ENCODE assay signal across 1 cellular context in the genomic region with DNA sequence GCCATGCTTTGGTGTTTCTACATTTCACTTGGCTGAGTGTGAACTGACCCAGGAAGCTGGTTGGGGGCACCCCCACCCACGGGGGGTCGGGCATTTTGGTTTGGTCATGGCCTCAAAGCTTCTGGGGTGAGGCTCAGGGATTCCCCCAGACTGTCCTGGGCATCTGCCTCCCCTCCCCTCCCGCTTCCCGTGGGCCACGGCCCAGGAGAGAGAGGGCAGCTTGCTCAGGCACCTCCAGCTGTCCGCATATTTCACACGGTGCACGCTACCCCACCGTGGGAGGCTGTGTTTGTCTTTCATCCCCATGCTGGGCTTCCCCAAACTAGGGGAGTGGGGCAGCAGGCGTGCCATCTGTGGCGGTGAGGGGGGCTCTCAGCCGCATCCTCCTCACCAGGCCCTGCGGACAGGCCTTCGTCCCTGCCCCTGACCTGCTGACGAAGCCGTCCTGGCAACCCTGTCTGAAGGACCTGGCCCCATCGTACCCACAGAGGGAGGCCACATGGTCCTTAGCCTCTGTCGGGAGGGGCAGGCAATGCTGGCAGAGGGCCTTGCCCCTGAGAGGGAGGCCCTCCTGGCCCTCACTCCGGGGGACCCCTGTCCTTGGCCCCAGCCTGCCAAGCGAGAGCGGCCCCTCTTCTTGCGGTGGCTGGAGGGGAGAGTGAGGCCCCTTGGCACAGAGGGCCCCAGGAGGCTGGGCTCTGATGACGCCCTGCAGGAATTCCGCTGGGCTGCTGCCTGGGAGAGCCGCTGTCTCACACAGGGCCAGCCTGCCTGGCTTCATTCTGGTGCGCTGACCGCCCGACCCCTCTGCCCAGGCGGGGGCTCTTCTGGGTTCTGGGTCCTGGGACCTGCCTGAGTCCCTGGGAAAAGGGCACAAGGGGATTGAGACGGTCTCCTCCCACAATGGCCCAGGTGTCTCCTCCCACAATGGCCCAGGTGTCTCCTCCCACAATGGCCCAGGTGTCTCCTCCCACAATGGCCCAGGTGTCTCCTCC.
TF ChIP-seq lines count a peak whose summit lies in the region.

No MANE protein-coding gene starts in this region.

TF ChIP-seq in GM12878, 131 proteins besides CTCF, POLR2A, EP300 and RAD21 (continued from another document and continues in another):
- TF ChIP-seq, protein P1, sequence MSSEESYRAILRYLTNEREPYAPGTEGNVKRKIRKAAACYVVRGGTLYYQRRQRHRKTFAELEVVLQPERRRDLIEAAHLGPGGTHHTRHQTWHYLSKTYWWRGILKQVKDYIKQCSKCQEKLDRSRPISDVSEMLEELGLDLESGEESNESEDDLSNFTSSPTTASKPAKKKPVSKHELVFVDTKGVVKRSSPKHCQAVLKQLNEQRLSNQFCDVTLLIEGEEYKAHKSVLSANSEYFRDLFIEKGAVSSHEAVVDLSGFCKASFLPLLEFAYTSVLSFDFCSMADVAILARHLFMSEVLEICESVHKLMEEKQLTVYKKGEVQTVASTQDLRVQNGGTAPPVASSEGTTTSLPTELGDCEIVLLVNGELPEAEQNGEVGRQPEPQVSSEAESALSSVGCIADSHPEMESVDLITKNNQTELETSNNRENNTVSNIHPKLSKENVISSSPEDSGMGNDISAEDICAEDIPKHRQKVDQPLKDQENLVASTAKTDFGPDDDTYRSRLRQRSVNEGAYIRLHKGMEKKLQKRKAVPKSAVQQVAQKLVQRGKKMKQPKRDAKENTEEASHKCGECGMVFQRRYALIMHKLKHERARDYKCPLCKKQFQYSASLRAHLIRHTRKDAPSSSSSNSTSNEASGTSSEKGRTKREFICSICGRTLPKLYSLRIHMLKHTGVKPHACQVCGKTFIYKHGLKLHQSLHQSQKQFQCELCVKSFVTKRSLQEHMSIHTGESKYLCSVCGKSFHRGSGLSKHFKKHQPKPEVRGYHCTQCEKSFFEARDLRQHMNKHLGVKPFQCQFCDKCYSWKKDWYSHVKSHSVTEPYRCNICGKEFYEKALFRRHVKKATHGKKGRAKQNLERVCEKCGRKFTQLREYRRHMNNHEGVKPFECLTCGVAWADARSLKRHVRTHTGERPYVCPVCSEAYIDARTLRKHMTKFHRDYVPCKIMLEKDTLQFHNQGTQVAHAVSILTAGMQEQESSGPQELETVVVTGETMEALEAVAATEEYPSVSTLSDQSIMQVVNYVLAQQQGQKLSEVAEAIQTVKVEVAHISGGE (CRISPR knock-in tag; IDR thresholded peaks at IDR 0.05), result no peak
- TF ChIP-seq SRF (IDR thresholded peaks at IDR 0.05; ENCODE audit: low read depth in 2 of 2, low read length in 2 of 2) (no peak), EGR1 (IDR thresholded peaks at IDR 0.05; ENCODE audit: borderline replicate concordance in 1 of 2, low read depth in 2 of 2, low read length in 2 of 2) (no peak; a peak in 1 of 3 replicates), RCOR1 (conservative IDR thresholded peaks at IDR 0.05; ENCODE audit: low read depth, low read length) (no peak), ESRRA (IDR thresholded peaks at IDR 0.05; ENCODE audit: low read length) (no peak), NR2F1 (conservative IDR thresholded peaks at IDR 0.05) (peak; percentile 95), ZNF274 (IDR thresholded peaks at IDR 0.05; ENCODE audit: insufficient read depth, insufficient read length) (no peak), MXI1 (IDR thresholded peaks at IDR 0.05; ENCODE audit: low read depth, low read length) (no peak), LARP7 (IDR thresholded peaks at IDR 0.05) (0 out of 2 replicates have a peak, but pooled peaks have one; percentile 58), JUNB (IDR thresholded peaks at IDR 0.05) (no peak), ZNF384 (IDR thresholded peaks at IDR 0.05; ENCODE audit: borderline replicate concordance, low read depth, low read length) (no peak), DPF2 (IDR thresholded peaks at IDR 0.05) (peak; percentile 40; the same call in 1 of the 2 replicates), CBX5 (IDR thresholded peaks at IDR 0.05; ENCODE audit: low read depth) (no peak), SMAD5 (IDR thresholded peaks at IDR 0.05; ENCODE audit: low read depth) (no peak), PAX5 (IDR thresholded peaks at IDR 0.05; ENCODE audit: borderline replicate concordance, low read depth, low read length) (peak; percentile 82; the same call in 1 of the 2 replicates), SUZ12 (IDR thresholded peaks at IDR 0.05; ENCODE audit: unreplicated experiment) (no peak), IKZF2 (IDR thresholded peaks at IDR 0.05) (peak; percentile 68 to 69), RBBP5 (conservative IDR thresholded peaks at IDR 0.05) (no peak), CREB1 (IDR thresholded peaks at IDR 0.05; ENCODE audit: low read depth) (no peak), BACH1 (IDR thresholded peaks at IDR 0.05; ENCODE audit: borderline replicate concordance) (no peak), SIX5 (IDR thresholded peaks at IDR 0.05; ENCODE audit: low read depth, low read length, severe bottlenecking) (no peak), KDM1A (IDR thresholded peaks at IDR 0.05; ENCODE audit: borderline replicate concordance) (no peak), NFXL1 (IDR thresholded peaks at IDR 0.05; ENCODE audit: borderline replicate concordance) (no peak), RAD51 (IDR thresholded peaks at IDR 0.05) (no peak), GABPA (IDR thresholded peaks at IDR 0.05; ENCODE audit: low read depth) (no peak), TARDBP (IDR thresholded peaks at IDR 0.05; ENCODE audit: borderline replicate concordance) (no peak), GATAD2B (conservative IDR thresholded peaks at IDR 0.05; ENCODE audit: low read depth) (peak; percentile 85), NBN (IDR thresholded peaks at IDR 0.05) (no peak; the same call in 1 of the 2 replicates), ZNF207 (IDR thresholded peaks at IDR 0.05; ENCODE audit: borderline replicate concordance) (no peak)
- TF ChIP-seq, protein P2, sequence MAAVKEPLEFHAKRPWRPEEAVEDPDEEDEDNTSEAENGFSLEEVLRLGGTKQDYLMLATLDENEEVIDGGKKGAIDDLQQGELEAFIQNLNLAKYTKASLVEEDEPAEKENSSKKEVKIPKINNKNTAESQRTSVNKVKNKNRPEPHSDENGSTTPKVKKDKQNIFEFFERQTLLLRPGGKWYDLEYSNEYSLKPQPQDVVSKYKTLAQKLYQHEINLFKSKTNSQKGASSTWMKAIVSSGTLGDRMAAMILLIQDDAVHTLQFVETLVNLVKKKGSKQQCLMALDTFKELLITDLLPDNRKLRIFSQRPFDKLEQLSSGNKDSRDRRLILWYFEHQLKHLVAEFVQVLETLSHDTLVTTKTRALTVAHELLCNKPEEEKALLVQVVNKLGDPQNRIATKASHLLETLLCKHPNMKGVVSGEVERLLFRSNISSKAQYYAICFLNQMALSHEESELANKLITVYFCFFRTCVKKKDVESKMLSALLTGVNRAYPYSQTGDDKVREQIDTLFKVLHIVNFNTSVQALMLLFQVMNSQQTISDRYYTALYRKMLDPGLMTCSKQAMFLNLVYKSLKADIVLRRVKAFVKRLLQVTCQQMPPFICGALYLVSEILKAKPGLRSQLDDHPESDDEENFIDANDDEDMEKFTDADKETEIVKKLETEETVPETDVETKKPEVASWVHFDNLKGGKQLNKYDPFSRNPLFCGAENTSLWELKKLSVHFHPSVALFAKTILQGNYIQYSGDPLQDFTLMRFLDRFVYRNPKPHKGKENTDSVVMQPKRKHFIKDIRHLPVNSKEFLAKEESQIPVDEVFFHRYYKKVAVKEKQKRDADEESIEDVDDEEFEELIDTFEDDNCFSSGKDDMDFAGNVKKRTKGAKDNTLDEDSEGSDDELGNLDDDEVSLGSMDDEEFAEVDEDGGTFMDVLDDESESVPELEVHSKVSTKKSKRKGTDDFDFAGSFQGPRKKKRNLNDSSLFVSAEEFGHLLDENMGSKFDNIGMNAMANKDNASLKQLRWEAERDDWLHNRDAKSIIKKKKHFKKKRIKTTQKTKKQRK (IDR thresholded peaks at IDR 0.05; ENCODE audit: low read depth, low read length), result no peak
- TF ChIP-seq, protein P3, sequence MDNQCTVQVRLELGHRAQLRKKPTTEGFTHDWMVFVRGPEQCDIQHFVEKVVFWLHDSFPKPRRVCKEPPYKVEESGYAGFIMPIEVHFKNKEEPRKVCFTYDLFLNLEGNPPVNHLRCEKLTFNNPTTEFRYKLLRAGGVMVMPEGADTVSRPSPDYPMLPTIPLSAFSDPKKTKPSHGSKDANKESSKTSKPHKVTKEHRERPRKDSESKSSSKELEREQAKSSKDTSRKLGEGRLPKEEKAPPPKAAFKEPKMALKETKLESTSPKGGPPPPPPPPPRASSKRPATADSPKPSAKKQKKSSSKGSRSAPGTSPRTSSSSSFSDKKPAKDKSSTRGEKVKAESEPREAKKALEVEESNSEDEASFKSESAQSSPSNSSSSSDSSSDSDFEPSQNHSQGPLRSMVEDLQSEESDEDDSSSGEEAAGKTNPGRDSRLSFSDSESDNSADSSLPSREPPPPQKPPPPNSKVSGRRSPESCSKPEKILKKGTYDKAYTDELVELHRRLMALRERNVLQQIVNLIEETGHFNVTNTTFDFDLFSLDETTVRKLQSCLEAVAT (IDR thresholded peaks at IDR 0.05), result no peak
- TF ChIP-seq, protein P4, sequence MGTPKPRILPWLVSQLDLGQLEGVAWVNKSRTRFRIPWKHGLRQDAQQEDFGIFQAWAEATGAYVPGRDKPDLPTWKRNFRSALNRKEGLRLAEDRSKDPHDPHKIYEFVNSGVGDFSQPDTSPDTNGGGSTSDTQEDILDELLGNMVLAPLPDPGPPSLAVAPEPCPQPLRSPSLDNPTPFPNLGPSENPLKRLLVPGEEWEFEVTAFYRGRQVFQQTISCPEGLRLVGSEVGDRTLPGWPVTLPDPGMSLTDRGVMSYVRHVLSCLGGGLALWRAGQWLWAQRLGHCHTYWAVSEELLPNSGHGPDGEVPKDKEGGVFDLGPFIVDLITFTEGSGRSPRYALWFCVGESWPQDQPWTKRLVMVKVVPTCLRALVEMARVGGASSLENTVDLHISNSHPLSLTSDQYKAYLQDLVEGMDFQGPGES (IDR thresholded peaks at IDR 0.05), result no peak
- TF ChIP-seq, protein P5, sequence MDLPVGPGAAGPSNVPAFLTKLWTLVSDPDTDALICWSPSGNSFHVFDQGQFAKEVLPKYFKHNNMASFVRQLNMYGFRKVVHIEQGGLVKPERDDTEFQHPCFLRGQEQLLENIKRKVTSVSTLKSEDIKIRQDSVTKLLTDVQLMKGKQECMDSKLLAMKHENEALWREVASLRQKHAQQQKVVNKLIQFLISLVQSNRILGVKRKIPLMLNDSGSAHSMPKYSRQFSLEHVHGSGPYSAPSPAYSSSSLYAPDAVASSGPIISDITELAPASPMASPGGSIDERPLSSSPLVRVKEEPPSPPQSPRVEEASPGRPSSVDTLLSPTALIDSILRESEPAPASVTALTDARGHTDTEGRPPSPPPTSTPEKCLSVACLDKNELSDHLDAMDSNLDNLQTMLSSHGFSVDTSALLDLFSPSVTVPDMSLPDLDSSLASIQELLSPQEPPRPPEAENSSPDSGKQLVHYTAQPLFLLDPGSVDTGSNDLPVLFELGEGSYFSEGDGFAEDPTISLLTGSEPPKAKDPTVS (IDR thresholded peaks at IDR 0.05; ENCODE audit: low read depth, low read length), result no peak
- TF ChIP-seq, protein P6, sequence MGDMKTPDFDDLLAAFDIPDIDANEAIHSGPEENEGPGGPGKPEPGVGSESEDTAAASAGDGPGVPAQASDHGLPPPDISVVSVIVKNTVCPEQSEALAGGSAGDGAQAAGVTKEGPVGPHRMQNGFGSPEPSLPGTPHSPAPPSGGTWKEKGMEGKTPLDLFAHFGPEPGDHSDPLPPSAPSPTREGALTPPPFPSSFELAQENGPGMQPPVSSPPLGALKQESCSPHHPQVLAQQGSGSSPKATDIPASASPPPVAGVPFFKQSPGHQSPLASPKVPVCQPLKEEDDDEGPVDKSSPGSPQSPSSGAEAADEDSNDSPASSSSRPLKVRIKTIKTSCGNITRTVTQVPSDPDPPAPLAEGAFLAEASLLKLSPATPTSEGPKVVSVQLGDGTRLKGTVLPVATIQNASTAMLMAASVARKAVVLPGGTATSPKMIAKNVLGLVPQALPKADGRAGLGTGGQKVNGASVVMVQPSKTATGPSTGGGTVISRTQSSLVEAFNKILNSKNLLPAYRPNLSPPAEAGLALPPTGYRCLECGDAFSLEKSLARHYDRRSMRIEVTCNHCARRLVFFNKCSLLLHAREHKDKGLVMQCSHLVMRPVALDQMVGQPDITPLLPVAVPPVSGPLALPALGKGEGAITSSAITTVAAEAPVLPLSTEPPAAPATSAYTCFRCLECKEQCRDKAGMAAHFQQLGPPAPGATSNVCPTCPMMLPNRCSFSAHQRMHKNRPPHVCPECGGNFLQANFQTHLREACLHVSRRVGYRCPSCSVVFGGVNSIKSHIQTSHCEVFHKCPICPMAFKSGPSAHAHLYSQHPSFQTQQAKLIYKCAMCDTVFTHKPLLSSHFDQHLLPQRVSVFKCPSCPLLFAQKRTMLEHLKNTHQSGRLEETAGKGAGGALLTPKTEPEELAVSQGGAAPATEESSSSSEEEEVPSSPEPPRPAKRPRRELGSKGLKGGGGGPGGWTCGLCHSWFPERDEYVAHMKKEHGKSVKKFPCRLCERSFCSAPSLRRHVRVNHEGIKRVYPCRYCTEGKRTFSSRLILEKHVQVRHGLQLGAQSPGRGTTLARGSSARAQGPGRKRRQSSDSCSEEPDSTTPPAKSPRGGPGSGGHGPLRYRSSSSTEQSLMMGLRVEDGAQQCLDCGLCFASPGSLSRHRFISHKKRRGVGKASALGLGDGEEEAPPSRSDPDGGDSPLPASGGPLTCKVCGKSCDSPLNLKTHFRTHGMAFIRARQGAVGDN (IDR thresholded peaks at IDR 0.05), result peak; percentile 59
- TF ChIP-seq, protein P7, sequence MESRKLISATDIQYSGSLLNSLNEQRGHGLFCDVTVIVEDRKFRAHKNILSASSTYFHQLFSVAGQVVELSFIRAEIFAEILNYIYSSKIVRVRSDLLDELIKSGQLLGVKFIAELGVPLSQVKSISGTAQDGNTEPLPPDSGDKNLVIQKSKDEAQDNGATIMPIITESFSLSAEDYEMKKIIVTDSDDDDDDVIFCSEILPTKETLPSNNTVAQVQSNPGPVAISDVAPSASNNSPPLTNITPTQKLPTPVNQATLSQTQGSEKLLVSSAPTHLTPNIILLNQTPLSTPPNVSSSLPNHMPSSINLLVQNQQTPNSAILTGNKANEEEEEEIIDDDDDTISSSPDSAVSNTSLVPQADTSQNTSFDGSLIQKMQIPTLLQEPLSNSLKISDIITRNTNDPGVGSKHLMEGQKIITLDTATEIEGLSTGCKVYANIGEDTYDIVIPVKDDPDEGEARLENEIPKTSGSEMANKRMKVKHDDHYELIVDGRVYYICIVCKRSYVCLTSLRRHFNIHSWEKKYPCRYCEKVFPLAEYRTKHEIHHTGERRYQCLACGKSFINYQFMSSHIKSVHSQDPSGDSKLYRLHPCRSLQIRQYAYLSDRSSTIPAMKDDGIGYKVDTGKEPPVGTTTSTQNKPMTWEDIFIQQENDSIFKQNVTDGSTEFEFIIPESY (IDR thresholded peaks at IDR 0.05), result no peak
- TF ChIP-seq, protein P8, sequence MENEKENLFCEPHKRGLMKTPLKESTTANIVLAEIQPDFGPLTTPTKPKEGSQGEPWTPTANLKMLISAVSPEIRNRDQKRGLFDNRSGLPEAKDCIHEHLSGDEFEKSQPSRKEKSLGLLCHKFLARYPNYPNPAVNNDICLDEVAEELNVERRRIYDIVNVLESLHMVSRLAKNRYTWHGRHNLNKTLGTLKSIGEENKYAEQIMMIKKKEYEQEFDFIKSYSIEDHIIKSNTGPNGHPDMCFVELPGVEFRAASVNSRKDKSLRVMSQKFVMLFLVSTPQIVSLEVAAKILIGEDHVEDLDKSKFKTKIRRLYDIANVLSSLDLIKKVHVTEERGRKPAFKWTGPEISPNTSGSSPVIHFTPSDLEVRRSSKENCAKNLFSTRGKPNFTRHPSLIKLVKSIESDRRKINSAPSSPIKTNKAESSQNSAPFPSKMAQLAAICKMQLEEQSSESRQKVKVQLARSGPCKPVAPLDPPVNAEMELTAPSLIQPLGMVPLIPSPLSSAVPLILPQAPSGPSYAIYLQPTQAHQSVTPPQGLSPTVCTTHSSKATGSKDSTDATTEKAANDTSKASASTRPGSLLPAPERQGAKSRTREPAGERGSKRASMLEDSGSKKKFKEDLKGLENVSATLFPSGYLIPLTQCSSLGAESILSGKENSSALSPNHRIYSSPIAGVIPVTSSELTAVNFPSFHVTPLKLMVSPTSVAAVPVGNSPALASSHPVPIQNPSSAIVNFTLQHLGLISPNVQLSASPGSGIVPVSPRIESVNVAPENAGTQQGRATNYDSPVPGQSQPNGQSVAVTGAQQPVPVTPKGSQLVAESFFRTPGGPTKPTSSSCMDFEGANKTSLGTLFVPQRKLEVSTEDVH (IDR thresholded peaks at IDR 0.05; ENCODE audit: low read depth, partially characterized antibody), result no peak
